ENCODE assay signal across 1 cellular context in genomic region chr9:79682076-79682736, GRCh38.
TF ChIP-seq lines count a peak whose summit lies in the region.

No MANE protein-coding gene starts in this region.

TF ChIP-seq in HepG2, 621 proteins besides CTCF, POLR2A, EP300 and RAD21 (continued from another document):
- no peak for TF ChIP-seq ZNF775 (CRISPR knock-in tag; IDR thresholded peaks at IDR 0.05; ENCODE audit: borderline replicate concordance)
- TF ChIP-seq ZNF746 (CRISPR knock-in tag; IDR thresholded peaks at IDR 0.05): no peak
- TF ChIP-seq JDP2 (CRISPR knock-in tag; IDR thresholded peaks at IDR 0.05; ENCODE audit: borderline replicate concordance): no peak
- no peak for TF ChIP-seq ZBTB8A (CRISPR knock-in tag; IDR thresholded peaks at IDR 0.05; ENCODE audit: borderline replicate concordance, low read depth)
- TF ChIP-seq ZNF121 (CRISPR knock-in tag; IDR thresholded peaks at IDR 0.05): peak; percentile 43; the same call in 1 of the 2 replicates
- TF ChIP-seq ZBTB33 (CRISPR knock-in tag; IDR thresholded peaks at IDR 0.05): no peak
- TF ChIP-seq ZNF225 (CRISPR knock-in tag; IDR thresholded peaks at IDR 0.05): no peak
- no peak for TF ChIP-seq GATA4 (IDR thresholded peaks at IDR 0.05; ENCODE audit: borderline replicate concordance, low read depth)
- TF ChIP-seq MAFK (conservative IDR thresholded peaks at IDR 0.05 in 1 of 2, IDR thresholded peaks at IDR 0.05 in 1 of 2; ENCODE audit: low read length in 2 of 2): no peak
- TF ChIP-seq NFAT5 (CRISPR knock-in tag; IDR thresholded peaks at IDR 0.05): no peak
- TF ChIP-seq ZMAT3 (CRISPR knock-in tag; conservative IDR thresholded peaks at IDR 0.05): no peak
- TF ChIP-seq SOX6 (IDR thresholded peaks at IDR 0.05): no peak
- peak; percentile 24; the same call in 1 of the 2 replicates for TF ChIP-seq SOX6 (CRISPR knock-in tag; IDR thresholded peaks at IDR 0.05)
- TF ChIP-seq ZNF382 (CRISPR knock-in tag; IDR thresholded peaks at IDR 0.05; ENCODE audit: borderline replicate concordance): no peak
TF ChIP-seq in HepG2: peak in this region for 3.
